Comparison of ENCODE assay signal across 8 cellular contexts in the genomic region with DNA sequence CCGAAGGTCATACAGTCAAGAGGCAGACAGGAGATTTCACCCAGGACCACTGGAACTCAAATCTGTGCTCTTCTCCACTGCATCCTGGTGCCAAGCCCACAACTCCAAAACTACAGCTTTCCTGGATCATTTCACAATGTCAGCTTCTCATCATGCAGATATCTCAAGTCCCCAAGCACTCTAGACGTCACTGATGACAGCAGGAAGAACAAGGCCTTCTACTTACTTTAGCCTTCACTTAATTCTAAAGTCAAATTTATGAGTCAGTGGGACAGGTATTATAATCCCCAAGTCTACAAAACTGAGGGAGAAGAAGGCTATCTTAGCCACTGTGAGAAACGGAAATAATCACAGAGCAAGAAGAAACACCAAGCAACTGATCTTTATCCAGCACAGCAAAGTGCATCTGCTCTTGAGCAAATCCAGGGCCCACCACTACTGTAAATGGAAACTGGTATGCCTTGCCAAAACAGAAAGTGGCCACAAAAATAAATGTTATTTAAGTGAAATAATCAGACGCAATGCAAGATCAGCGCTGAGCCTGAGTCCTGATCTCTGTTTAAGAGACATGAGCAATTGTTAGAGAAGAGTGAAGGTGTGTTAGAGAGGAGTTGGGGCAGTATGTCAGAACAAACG. TPM values are rescaled to one million over a fixed set of nuclear protein-coding genes. Genes with fewer than 3 reads are reported as not detected.
DNase-seq lines count a peak whose midpoint lies in the region; ATAC-seq, FAIRE-seq and TF ChIP-seq lines count a peak whose summit lies in the region.

No MANE protein-coding gene starts in this region.

- peaks cover 37% of the 10 kb centered on the region for H3K4me1 ChIP-seq in PC-9 (replicated peaks; ENCODE audit: insufficient read depth)

- H2AFZ ChIP-seq in PC-9, result peak overlapping the region; percentile 94

- no TSS peak for BruUV-seq in PC-9 (replicated peaks; lab: Mats Ljungman, UMichigan)

- H3K27me3 ChIP-seq in PC-9 (ENCODE audit: insufficient read depth, low read depth), result no peaks in the 10 kb centered on the region

- H3K4me3 ChIP-seq in PC-9 (peak overlapping the region; percentile 69), retinal pigment epithelial cell (ENCODE audit: low read length) (peak overlapping the region; percentile 94)

- H3K4me2 ChIP-seq in PC-9, result peak overlapping the region; percentile 89

- POLR2A ChIA-PET in PC-9 (lab: Charles Lee; ENCODE audit: unreplicated experiment), result no interaction called here

- no peak for TF ChIP-seq POLR2A in erythroblast (IDR thresholded peaks at IDR 0.05; ENCODE audit: low read length)

- CTCF ChIA-PET in PC-9 (lab: Charles Lee), result no interaction called here

- H3K9me3 ChIP-seq in PC-9 (ENCODE audit: insufficient read depth, low read depth), result no peaks in the 10 kb centered on the region

- intact Hi-C loops in PC-9 (cut with micrococcal nuclease; ENCODE audit: unreplicated experiment), result loop anchor here (5.0 kb wide), 1 partner anchor 95 kb away; no protein-coding TSS in a partner anchor

- H3K79me2 ChIP-seq in PC-9 (ENCODE audit: low read depth), result peaks cover 42% of the 10 kb centered on the region

- peaks cover 24% of the 10 kb centered on the region for H3F3A ChIP-seq in PC-9 (ENCODE audit: insufficient read depth, low read depth)

- H3K27ac ChIP-seq in PC-9, result 0 out of 2 replicates have a peak overlapping the region, but pooled peaks have one; percentile 77

- ATAC-seq in GM18907 (IDR thresholded peaks at IDR 0.05; ENCODE audit: unreplicated experiment) (peak; percentile 11), GM21529 (IDR thresholded peaks at IDR 0.05; ENCODE audit: unreplicated experiment) (no peak)

- TF ChIP-seq CTCF in PC-9 (conservative IDR thresholded peaks at IDR 0.05), result no peak
- TF ChIP-seq CTCF in retinal pigment epithelial cell (conservative IDR thresholded peaks at IDR 0.05; ENCODE audit: low read depth, low read length), result no peak

- peaks cover 11% of the 10 kb centered on the region for H3K36me3 ChIP-seq in PC-9 (ENCODE audit: low read depth)

- no peaks in the 10 kb centered on the region for H4K20me1 ChIP-seq in PC-9 (ENCODE audit: insufficient read depth)

- H3K9me2 ChIP-seq in PC-9 (ENCODE audit: insufficient read depth), result no peaks in the 10 kb centered on the region

- no peak for FAIRE-seq in frontal cortex (lab: Jason Lieb, UNC)

- DNase-seq in PC-9 (no peak), erythroblast (lab: John Stamatoyannopoulos, UW) (peak; percentile 58 to 62), retinal pigment epithelial cell (ENCODE audit: low read depth) (no peak), NCI-H510A (lab: John Stamatoyannopoulos, UW) (no peak), frontal cortex (ENCODE audit: low spot score in 2 of 2) (no peak), NCI-H2227 treated with DMSO at 0.1 percent for 48 hours (lab: John Stamatoyannopoulos, UW) (no peak)

RNA-seq across cellular contexts. Expression of gene RAD18, which starts 0.9 kb away (rescaled TPM):
- total RNA-seq in PC-9 (2021), result 19.1 and 29.1 TPM in 2 replicates
- total RNA-seq in frontal cortex, result 11.8 TPM

Comparison
In these comparisons a context has a peak if more than half of its experiments do, and no peak if none do; other contexts are left out.
1. DNase-seq: peak in erythroblast (2 of 2); none in PC-9 (0 of 2), retinal pigment epithelial cell (single experiment), NCI-H510A (single experiment), frontal cortex (0 of 2) and NCI-H2227 treated with DMSO at 0.1 percent for 48 hours (single experiment).